9 cellular contexts compared by ENCODE assay signal in genomic region chr2:29281585-29281984, GRCh38.
DNase-seq lines count a peak whose midpoint lies in the region; ATAC-seq and TF ChIP-seq lines count a peak whose summit lies in the region.
"Had no signal": no experiment of that assay in that cellular context is flagged by ENCODE, and none has a peak within 500 bp of the region (broad histone marks: within the 10 kb centered on the region; RNA-seq: fewer than 3 reads in every experiment).

No MANE protein-coding gene starts in this region.

- no peak overlapping the region for H2BK15ac ChIP-seq in mesenchymal stem cell (ENCODE audit: low read depth, poor library complexity, severe bottlenecking)

- POLR2A ChIA-PET in HCT116 (lab: Charles Lee): no interaction called here

- H3K36me3 Mint-ChIP-seq in endodermal cell (ENCODE audit: low read depth): no peaks in the 10 kb centered on the region

- RAD21 ChIA-PET in HCT116 (lab: Charles Lee; ENCODE audit: low non-redundant PET in 1 of 2, low total read pairs in 2 of 2, uncharacterized antibody in 2 of 2, unreplicated experiment in 2 of 2): no interaction called here

- H3K14ac ChIP-seq in mesenchymal stem cell (ENCODE audit: low read length in 2 of 2): no peak overlapping the region

- no peak overlapping the region for H3K27ac Mint-ChIP-seq in endodermal cell
- H3K27ac Mint-ChIP-seq: activated CD4-positive, alpha-beta T cell treated with anti-CD3 and anti-CD28 coated beads, Interleukin-2, amount 10 ng/mL, durations not matched to agents 24 days and 14 days had no signal

- H2AK5ac ChIP-seq in mesenchymal stem cell (ENCODE audit: low read length, severe bottlenecking): no peak overlapping the region

- H3K27me3 ChIP-seq in HCT116 (ENCODE audit: insufficient read depth, low read length) (peaks cover 66% of the 10 kb centered on the region), endodermal cell (ENCODE audit: control insufficient read depth, insufficient read depth, low read length, poor library complexity, severe bottlenecking) (no peaks in the 10 kb centered on the region), mesenchymal stem cell (ENCODE audit: control insufficient read depth in 1 of 2, insufficient read depth in 1 of 2, low read length in 2 of 2) (peaks cover 14 to 59% of the 10 kb centered on the region in 2 experiments)

- no peaks in the 10 kb centered on the region for H3K79me2 ChIP-seq in HCT116 (ENCODE audit: insufficient read depth, low read length)

- no peak overlapping the region for H3K4ac ChIP-seq in mesenchymal stem cell (ENCODE audit: low read depth in 1 of 2, low read length in 2 of 2)

- H3K9ac ChIP-seq in HCT116 (ENCODE audit: low read length) (no peak overlapping the region), endodermal cell (ENCODE audit: extremely low read depth, low read length, poor library complexity, severe bottlenecking) (no peak overlapping the region), mesenchymal stem cell (ENCODE audit: low read length) (no peak overlapping the region)

- H3K23ac ChIP-seq in mesenchymal stem cell (ENCODE audit: low read length in 2 of 2): no peak overlapping the region

- H3K36me3 ChIP-seq in HCT116 (ENCODE audit: control insufficient read depth in 1 of 2, insufficient read depth in 2 of 2, low read length in 2 of 2) (no peaks in the 10 kb centered on the region), endodermal cell (ENCODE audit: control insufficient read depth, insufficient read depth, low read length) (no peaks in the 10 kb centered on the region), mesenchymal stem cell (ENCODE audit: control insufficient read depth in 1 of 2, insufficient read depth in 2 of 2, low read depth in 1 of 2, low read length in 2 of 2) (no peaks in the 10 kb centered on the region)

- H3K18ac ChIP-seq in mesenchymal stem cell (ENCODE audit: low read depth in 1 of 2, low read length in 2 of 2): no peak overlapping the region

- peak; percentile 67 for ATAC-seq in HCT116
- no peak for ATAC-seq in HG02970 (IDR thresholded peaks at IDR 0.05; ENCODE audit: low FRiP score, unreplicated experiment)

- H3K4me3 Mint-ChIP-seq in endodermal cell: no peak overlapping the region
- H3K4me3 Mint-ChIP-seq: activated CD4-positive, alpha-beta T cell treated with anti-CD3 and anti-CD28 coated beads, Interleukin-2, amount 10 ng/mL, durations not matched to agents 24 days and 14 days had no signal

- H2BK5ac ChIP-seq in mesenchymal stem cell (ENCODE audit: low read depth, low read length, poor library complexity, severe bottlenecking): no peak overlapping the region

- no peak overlapping the region for H2AFZ ChIP-seq in HCT116 (ENCODE audit: low read depth, low read length, poor library complexity, severe bottlenecking)
- H2AFZ ChIP-seq in mesenchymal stem cell (ENCODE audit: low read depth, low read length): no peak overlapping the region

- H4K20me1 ChIP-seq in HCT116 (ENCODE audit: insufficient read depth): no peaks in the 10 kb centered on the region

- H2BK12ac ChIP-seq in mesenchymal stem cell (ENCODE audit: low read length in 2 of 2): no peak overlapping the region

- H3K4me1 ChIP-seq in HCT116 (ENCODE audit: control insufficient read depth in 1 of 2, insufficient read depth in 2 of 2, low read length in 2 of 2) (0 out of 4 replicates have a peak, but pooled peaks cover 2 to 3% of the 10 kb centered on the region in 2 experiments), endodermal cell (ENCODE audit: control insufficient read depth, insufficient read depth, low read length) (no peaks in the 10 kb centered on the region), mesenchymal stem cell (ENCODE audit: control insufficient read depth, insufficient read depth, low read depth, low read length) (no peaks in the 10 kb centered on the region)

- no peak for TF ChIP-seq CTCF in HCT116 (IDR thresholded peaks at IDR 0.05 in 2 of 3, conservative IDR thresholded peaks at IDR 0.05 in 1 of 3; ENCODE audit: borderline replicate concordance in 1 of 3, insufficient read depth in 1 of 3, low read depth in 2 of 3, low read length in 2 of 3)
- TF ChIP-seq CTCF in endodermal cell (conservative IDR thresholded peaks at IDR 0.05): no peak

- H3K9me3 ChIP-seq in HCT116 (ENCODE audit: control insufficient read depth in 1 of 2, insufficient read depth in 1 of 2, low read depth in 1 of 2, low read length in 2 of 2) (no peaks in the 10 kb centered on the region), endodermal cell (ENCODE audit: control insufficient read depth, low read length) (no peaks in the 10 kb centered on the region), mesenchymal stem cell (ENCODE audit: control insufficient read depth, low read length) (no peaks in the 10 kb centered on the region)

- H4K91ac ChIP-seq in mesenchymal stem cell (ENCODE audit: low read length): no peak overlapping the region

- H3K4me2 ChIP-seq in HCT116 (ENCODE audit: low read length) (peak overlapping the region; percentile 23; the same call in 1 of the 2 replicates), mesenchymal stem cell (ENCODE audit: low read length, poor library complexity, severe bottlenecking) (no peak overlapping the region)

- H4K8ac ChIP-seq in mesenchymal stem cell (ENCODE audit: low read length): no peak overlapping the region

- TF ChIP-seq POLR2A in HCT116 (IDR thresholded peaks at IDR 0.05; ENCODE audit: borderline replicate concordance, extremely low read depth, insufficient read depth, insufficient read length): no peak

- WGBS in endodermal cell (ENCODE audit: insufficient coverage in 1 of 2, insufficient read length in 1 of 2), 2 experiments: 55 to 79% methylated on average over 9 to 10 of the region's 10 CpGs
- WGBS in mesenchymal stem cell: 83% methylated on average over 9 of the region's 10 CpGs

- no peak overlapping the region for H2BK120ac ChIP-seq in mesenchymal stem cell (ENCODE audit: low read depth, low read length)

- peaks cover 8% of the 10 kb centered on the region for H3K4me1 Mint-ChIP-seq in endodermal cell
- H3K4me1 Mint-ChIP-seq: activated CD4-positive, alpha-beta T cell treated with anti-CD3 and anti-CD28 coated beads, Interleukin-2, amount 10 ng/mL, durations not matched to agents 24 days and 14 days had no signal

- H3K79me1 ChIP-seq in mesenchymal stem cell (replicated peaks; ENCODE audit: low read length, poor library complexity, severe bottlenecking): no peaks in the 10 kb centered on the region

- TF ChIP-seq RAD21 in HCT116 (IDR thresholded peaks at IDR 0.05; ENCODE audit: low read depth): no peak

- CTCF ChIA-PET in HCT116 (lab: Charles Lee): no interaction called here

- H3K4me3 ChIP-seq in HCT116 (replicated peaks in 1 of 2; ENCODE audit: low read depth in 1 of 2, low read length in 2 of 2): no peak overlapping the region
- H3K4me3 ChIP-seq in endodermal cell (ENCODE audit: low read length): no peak overlapping the region
- no peak overlapping the region for H3K4me3 ChIP-seq in mesenchymal stem cell (ENCODE audit: insufficient read depth in 1 of 2, low read depth in 1 of 2, low read length in 2 of 2)

- H3K27me3 Mint-ChIP-seq in endodermal cell (ENCODE audit: insufficient read depth): peaks cover 20% of the 10 kb centered on the region
- H3K27me3 Mint-ChIP-seq: activated CD4-positive, alpha-beta T cell treated with anti-CD3 and anti-CD28 coated beads, Interleukin-2, amount 10 ng/mL, durations not matched to agents 24 days and 14 days had no signal

- BruUV-seq in HCT116 (replicated peaks; lab: Mats Ljungman, UMichigan): no TSS peak

- H3K27ac ChIP-seq in HCT116 (ENCODE audit: low read depth, low read length) (no peak overlapping the region), endodermal cell (ENCODE audit: low read depth, low read length) (peak overlapping the region; percentile 88), mesenchymal stem cell (ENCODE audit: low read length, poor library complexity, severe bottlenecking) (no peak overlapping the region)

- no peak for DNase-seq in HCT116 (ENCODE audit: low read depth, low spot score)
- peak; percentile 75 to 83 for DNase-seq in NCI-H446 (lab: John Stamatoyannopoulos, UW)
- DNase-seq in endodermal cell: peak; percentile 39
- peak; percentile 32 for DNase-seq in renal cortical epithelial cell (ENCODE audit: low read depth)
- DNase-seq in activated T-cell treated with anti-CD3 and anti-CD28 coated beads for 4 hours: no peak
- DNase-seq in mesenchymal stem cell: no peak
- DNase-seq in KG1 (lab: John Stamatoyannopoulos, UW): no peak
- DNase-seq: activated CD4-positive, alpha-beta T cell treated with anti-CD3 and anti-CD28 coated beads, Interleukin-2, amount 10 ng/mL, durations not matched to agents 24 days and 14 days had no signal

- no peaks in the 10 kb centered on the region for H3K9me2 ChIP-seq in HCT116 (ENCODE audit: insufficient read depth)

- no peaks in the 10 kb centered on the region for H3K9me3 Mint-ChIP-seq in endodermal cell
- H3K9me3 Mint-ChIP-seq: activated CD4-positive, alpha-beta T cell treated with anti-CD3 and anti-CD28 coated beads, Interleukin-2, amount 10 ng/mL, durations not matched to agents 24 days and 14 days had no signal

- intact Hi-C loops in HCT116 (cut with micrococcal nuclease): no loop called here

TF ChIP-seq in HCT116, 20 proteins besides CTCF, POLR2A, EP300 and RAD21:
- no peak for TF ChIP-seq SRF (IDR thresholded peaks at IDR 0.05; ENCODE audit: low read depth)
- no peak for TF ChIP-seq POLR2AphosphoS5 (IDR thresholded peaks at IDR 0.05; ENCODE audit: low read depth, low read length)
- TF ChIP-seq ATF3 (IDR thresholded peaks at IDR 0.05): no peak
- TF ChIP-seq MAX (IDR thresholded peaks at IDR 0.05): no peak
- TF ChIP-seq CEBPB (IDR thresholded peaks at IDR 0.05; ENCODE audit: low read depth): no peak

Comparison
In these comparisons a context has a peak if more than half of its experiments do, and no peak if none do; other contexts are left out.
1. DNase-seq: peak in NCI-H446 (2 of 2), endodermal cell (single experiment) and renal cortical epithelial cell (single experiment); none in HCT116 (single experiment), activated T-cell treated with anti-CD3 and anti-CD28 coated beads for 4 hours (single experiment), mesenchymal stem cell (single experiment) and KG1 (single experiment).